ENCODE assay signal across 8 cellular contexts in the genomic region with DNA sequence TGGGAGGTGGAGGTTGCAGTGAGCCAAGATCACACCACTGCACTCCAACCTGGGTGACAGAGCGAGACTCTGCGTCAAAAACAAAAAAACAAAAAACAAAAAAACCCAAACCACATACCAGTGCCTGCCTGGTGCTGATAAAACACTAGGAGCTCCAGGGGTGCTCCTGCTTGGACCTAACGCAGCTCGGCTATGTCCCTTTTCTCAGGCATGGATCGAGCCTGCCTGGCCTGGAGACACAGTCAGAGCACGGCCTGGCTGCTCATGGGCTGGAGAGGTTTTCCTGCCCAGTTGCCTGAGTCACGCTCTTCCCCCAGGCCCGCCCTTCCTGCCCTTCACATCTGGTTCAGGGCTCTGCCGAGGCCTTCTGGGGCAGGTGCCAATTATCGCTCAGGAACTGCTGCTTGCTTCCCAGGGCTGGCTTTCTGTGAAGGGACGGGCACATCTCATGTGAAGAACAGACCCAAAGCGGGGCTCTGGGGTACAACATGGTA. TPM values are rescaled to one million over a fixed set of nuclear protein-coding genes. Genes with fewer than 3 reads are reported as not detected.
DNase-seq lines count a peak whose midpoint lies in the region; ATAC-seq and TF ChIP-seq lines count a peak whose summit lies in the region.

No MANE protein-coding gene starts in this region.

- H3K4me3 Mint-ChIP-seq in osteocyte (ENCODE audit: unreplicated experiment): no peak overlapping the region
- H3K4me3 Mint-ChIP-seq in T-helper 17 cell: no peak overlapping the region

- H3K4me1 Mint-ChIP-seq in osteocyte (ENCODE audit: unreplicated experiment): peaks cover 6% of the 10 kb centered on the region
- peaks cover 2% of the 10 kb centered on the region for H3K4me1 Mint-ChIP-seq in T-helper 17 cell

- no peak overlapping the region for H3K4me3 ChIP-seq in fibroblast of the aortic adventitia (ENCODE audit: low read depth, low read length)

- H3K27me3 Mint-ChIP-seq in osteocyte (ENCODE audit: unreplicated experiment): no peaks in the 10 kb centered on the region
- no peaks in the 10 kb centered on the region for H3K27me3 Mint-ChIP-seq in T-helper 17 cell

- no peaks in the 10 kb centered on the region for H3K36me3 Mint-ChIP-seq in osteocyte (ENCODE audit: unreplicated experiment)
- no peaks in the 10 kb centered on the region for H3K36me3 Mint-ChIP-seq in T-helper 17 cell (ENCODE audit: low read depth)

- no peaks in the 10 kb centered on the region for H3K9me3 Mint-ChIP-seq in osteocyte (ENCODE audit: unreplicated experiment)

- DNase-seq in ELF-1 (ENCODE audit: low read depth, low spot score) (peak; percentile 13), RKO (ENCODE audit: low spot score) (peak; percentile 48), fibroblast of the aortic adventitia (ENCODE audit: low read depth) (peak; percentile 95), pulmonary artery endothelial cell (ENCODE audit: low read depth, low spot score) (peak; percentile 56), osteocyte (ENCODE audit: extremely low spot score, unreplicated experiment) (no peak), NCI-H1436 treated with DMSO at 0.1 percent for 48 hours (lab: John Stamatoyannopoulos, UW) (no peak), T-helper 17 cell (no peak)

- no peaks in the 10 kb centered on the region for H3K9me3 ChIP-seq in T-helper 17 cell (ENCODE audit: control insufficient read depth, low read length, poor library complexity, severe bottlenecking)

- ATAC-seq in T-helper 17 cell (no peak), HG03280 (IDR thresholded peaks at IDR 0.05; ENCODE audit: unreplicated experiment) (no peak)

- TF ChIP-seq CTCF in fibroblast of the aortic adventitia (IDR thresholded peaks at IDR 0.05; ENCODE audit: insufficient read depth, low read length) (no peak), osteocyte (IDR thresholded peaks at IDR 0.05) (no peak)

- H3K27ac Mint-ChIP-seq in osteocyte (ENCODE audit: unreplicated experiment): no peak overlapping the region
- no peak overlapping the region for H3K27ac Mint-ChIP-seq in T-helper 17 cell

RNA-seq across cellular contexts. Expression of a gene that starts 12.6 kb away (rescaled TPM):
- total RNA-seq in fibroblast of the aortic adventitia (ENCODE audit: low replicate concordance) (not detected in 2 replicates), pulmonary artery endothelial cell (not detected in 2 replicates), osteocyte (not detected in 2 replicates), T-helper 17 cell (not detected)

Comparison
In these comparisons a context has a peak if more than half of its experiments do, and no peak if none do; other contexts are left out.
1. DNase-seq: peak in ELF-1 (single experiment), RKO (single experiment), fibroblast of the aortic adventitia (single experiment) and pulmonary artery endothelial cell (single experiment); none in osteocyte (single experiment), NCI-H1436 treated with DMSO at 0.1 percent for 48 hours (single experiment) and T-helper 17 cell (0 of 3).